In genomic region chr16:19478505-19478904, GRCh38 we compare ENCODE assay signal across 22 cellular contexts. TPM values are rescaled to one million over a fixed set of nuclear protein-coding genes. Genes with fewer than 3 reads are reported as not detected.
A peak's percentile ranks its signal among the peaks of the same experiment; 100 is the strongest.
DNase-seq lines count a peak whose midpoint lies in the region; TF ChIP-seq lines count a peak whose summit lies in the region.
"Had no signal": no experiment of that assay in that cellular context is flagged by ENCODE, and none has a peak within 500 bp of the region (broad histone marks: within the 10 kb centered on the region; RNA-seq: fewer than 3 reads in every experiment).

No MANE protein-coding gene starts in this region.

- no peaks in the 10 kb centered on the region for H3K27me3 Mint-ChIP-seq in Calu3 (ENCODE audit: unreplicated experiment)

- intact Hi-C loops in Calu3 (cut with micrococcal nuclease; ENCODE audit: unreplicated experiment) (no loop called here), PC-9 (cut with micrococcal nuclease; ENCODE audit: unreplicated experiment) (no loop called here), esophagus muscularis mucosa (cut with DNase I) (no loop called here)

- H3K27ac ChIP-seq in 22Rv1: peak overlapping the region; percentile 81
- H3K27ac ChIP-seq in PC-9: peak overlapping the region; percentile 84
- H3K27ac ChIP-seq in esophagus muscularis mucosa (replicated peaks in 1 of 4): no peak overlapping the region
- H3K27ac ChIP-seq in caudate nucleus (ENCODE audit: low read depth, low read length): no peak overlapping the region
- H3K27ac ChIP-seq: BLaER1 treated with 17β-estradiol and CSF1 and Interleukin-3, amounts not matched to agents 10 nM and 100 nM; C4-2B had no signal

- peaks cover 29% of the 10 kb centered on the region for H3K4me1 Mint-ChIP-seq in Calu3 (ENCODE audit: low read depth, unreplicated experiment)
- H3K4me1 Mint-ChIP-seq: B cell had no signal

- POLR2A ChIA-PET in PC-9 (lab: Charles Lee; ENCODE audit: unreplicated experiment): interaction anchor here (0.6 kb wide), 1 partner anchor 386 kb away, joined by 3 read pairs; no protein-coding TSS in a partner anchor

- H3K36me3 Mint-ChIP-seq in Calu3 (ENCODE audit: insufficient read depth, unreplicated experiment): peaks cover 74% of the 10 kb centered on the region
- H3K36me3 Mint-ChIP-seq: CD8-positive, alpha-beta T cell had no signal

- peaks cover 52% of the 10 kb centered on the region for H3K36me3 ChIP-seq in PC-9 (ENCODE audit: low read depth)
- H3K36me3 ChIP-seq in esophagus muscularis mucosa: no peaks in the 10 kb centered on the region
- H3K36me3 ChIP-seq: BLaER1 treated with 17β-estradiol and CSF1 and Interleukin-3, amounts not matched to agents 10 nM and 100 nM had no signal

- H3K9me2 ChIP-seq in PC-9 (ENCODE audit: insufficient read depth): no peaks in the 10 kb centered on the region; the same call in 1 of the 2 replicates

- H2AFZ ChIP-seq in PC-9: no peak overlapping the region

- no peak for TF ChIP-seq EP300 in esophagus muscularis mucosa (IDR thresholded peaks at IDR 0.05)

- peaks cover 30% of the 10 kb centered on the region for H3F3A ChIP-seq in PC-9 (ENCODE audit: insufficient read depth, low read depth)

- TF ChIP-seq POLR2A in esophagus muscularis mucosa (IDR thresholded peaks at IDR 0.05; ENCODE audit: low read depth): no peak

- H3K4me3 ChIP-seq in PC-9 (no peak overlapping the region), foreskin fibroblast (ENCODE audit: low read depth in 1 of 2, low read length in 2 of 2) (no peak overlapping the region), esophagus muscularis mucosa (no peak overlapping the region)
- H3K4me3 ChIP-seq: A549; BLaER1 treated with 17β-estradiol and CSF1 and Interleukin-3, amounts not matched to agents 10 nM and 100 nM; GM12878 had no signal

- BruUV-seq in Calu3 (replicated peaks; lab: Mats Ljungman, UMichigan): no TSS peak
- BruUV-seq in PC-9 (replicated peaks; lab: Mats Ljungman, UMichigan): no TSS peak

- H4K20me1 ChIP-seq in PC-9 (ENCODE audit: insufficient read depth): no peaks in the 10 kb centered on the region
- H4K20me1 ChIP-seq: BLaER1 treated with 17β-estradiol and CSF1 and Interleukin-3, amounts not matched to agents 10 nM and 100 nM had no signal

- peaks cover 2% of the 10 kb centered on the region for H3K9me3 Mint-ChIP-seq in Calu3 (ENCODE audit: low read depth, unreplicated experiment)
- H3K9me3 Mint-ChIP-seq: CD4-positive, alpha-beta T cell had no signal

- DNase-seq in Calu3 (no peak), PC-9 (no peak), foreskin fibroblast (no peak), esophagus muscularis mucosa (ENCODE audit: extremely low spot score) (no peak), caudate nucleus (lab: John Stamatoyannopoulos, UW) (no peak)
- DNase-seq: AML-193; Caco-2; CD4-positive, alpha-beta T cell; CD8-positive, alpha-beta T cell; DMS 273 treated with DMSO at 0.1 percent for 48 hours; DMS153; DMS53; DMS79; DND-41; EL; GDM1 had no signal

- H3K4me3 Mint-ChIP-seq in Calu3 (ENCODE audit: low read depth, unreplicated experiment): no peak overlapping the region
- H3K4me3 Mint-ChIP-seq: B cell; CD4-positive, alpha-beta T cell; CD8-positive, alpha-beta T cell had no signal

- no peaks in the 10 kb centered on the region; the same call in 1 of the 2 replicates for H3K79me2 ChIP-seq in PC-9 (ENCODE audit: low read depth)

- TF ChIP-seq CTCF in 22Rv1 (IDR thresholded peaks at IDR 0.05) (no peak), Calu3 (IDR thresholded peaks at IDR 0.05; ENCODE audit: unreplicated experiment) (no peak), PC-9 (conservative IDR thresholded peaks at IDR 0.05) (no peak), foreskin fibroblast (IDR thresholded peaks at IDR 0.05; ENCODE audit: low read depth, low read length) (no peak), esophagus muscularis mucosa (IDR thresholded peaks at IDR 0.05) (no peak)

- no peaks in the 10 kb centered on the region; the same call in 1 of the 2 replicates for H3K9me3 ChIP-seq in PC-9 (ENCODE audit: insufficient read depth, low read depth)
- no peaks in the 10 kb centered on the region for H3K9me3 ChIP-seq in esophagus muscularis mucosa
- H3K9me3 ChIP-seq: BLaER1 treated with 17β-estradiol and CSF1 and Interleukin-3, amounts not matched to agents 10 nM and 100 nM; Caco-2 had no signal

- H3K4me1 ChIP-seq in PC-9 (replicated peaks; ENCODE audit: insufficient read depth): peaks cover 37% of the 10 kb centered on the region
- H3K4me1 ChIP-seq in esophagus muscularis mucosa: no peaks in the 10 kb centered on the region
- H3K4me1 ChIP-seq: BLaER1 treated with 17β-estradiol and CSF1 and Interleukin-3, amounts not matched to agents 10 nM and 100 nM; Caco-2 had no signal

- WGBS in esophagus muscularis mucosa: 83% methylated on average over 1 of the region's 1 CpG

- H3K4me2 ChIP-seq in PC-9: peak overlapping the region; percentile 45
- H3K4me2 ChIP-seq: A549; BLaER1 treated with 17β-estradiol and CSF1 and Interleukin-3, amounts not matched to agents 10 nM and 100 nM had no signal

- H3K27ac Mint-ChIP-seq in Calu3 (ENCODE audit: unreplicated experiment): peak overlapping the region; percentile 34
- H3K27ac Mint-ChIP-seq: B cell; CD4-positive, alpha-beta T cell; CD8-positive, alpha-beta T cell had no signal

- CTCF ChIA-PET in Calu3 (lab: Charles Lee) (interaction anchor here (0.5 to 1.1 kb wide), 2 partner anchors 16 to 41 kb away, joined by 4 to 6 read pairs; no protein-coding TSS in a partner anchor), PC-9 (lab: Charles Lee) (no interaction called here)

- H3K27me3 ChIP-seq in PC-9 (ENCODE audit: insufficient read depth, low read depth): no peaks in the 10 kb centered on the region
- H3K27me3 ChIP-seq in esophagus muscularis mucosa: peaks cover 0 to 7% (median 0%) of the 10 kb centered on the region in 4 donors
- H3K27me3 ChIP-seq: BLaER1 treated with 17β-estradiol and CSF1 and Interleukin-3, amounts not matched to agents 10 nM and 100 nM had no signal

RNA-seq across cellular contexts. Expression of gene GDE1, which starts 43.4 kb away (rescaled TPM):
- 89.6 and 98.2 TPM in 2 replicates for total RNA-seq in Calu3 (2022)
- total RNA-seq in PC-9 (2021): 131 and 154 TPM in 2 replicates
- 100 to 1,000 TPM in 3 of 4 donors, 10 to 100 TPM in 1; 90.9 to 124 (median 109) TPM for total RNA-seq in esophagus muscularis mucosa

RNA-seq across cellular contexts. Expression of gene CCP110, which starts 45.2 kb away (rescaled TPM):
- 27.5 and 34.4 TPM in 2 replicates for total RNA-seq in Calu3 (2022)
- 23.4 and 31.9 TPM in 2 replicates for total RNA-seq in PC-9 (2021)
- 10 to 100 TPM; 14.0 to 16.1 (median 15.1) TPM for total RNA-seq in esophagus muscularis mucosa

Comparison
In these comparisons a context has a peak if more than half of its experiments do, and no peak if none do; other contexts are left out.
1. H3K27ac ChIP-seq: peak in 22Rv1 (single experiment) and PC-9 (single experiment); none in esophagus muscularis mucosa (0 of 4) and caudate nucleus (single experiment).